ENCODE assay signal across 9 cellular contexts in genomic region chr15:60004846-60005351, GRCh38. TPM values are rescaled to one million over a fixed set of nuclear protein-coding genes. Genes with fewer than 3 reads are reported as not detected.
DNase-seq lines count a peak whose midpoint lies in the region; ATAC-seq, FAIRE-seq and TF ChIP-seq lines count a peak whose summit lies in the region.
"Had no signal": no experiment of that assay in that cellular context is flagged by ENCODE, and none has a peak within 500 bp of the region (broad histone marks: within the 10 kb centered on the region; RNA-seq: fewer than 3 reads in every experiment).

No MANE protein-coding gene starts in this region.

- peaks cover 12 to 100% of the 10 kb centered on the region in 2 donors for H3K27me3 ChIP-seq in breast epithelium
- peaks cover 100% of the 10 kb centered on the region in 2 donors for H3K27me3 ChIP-seq in left lung

- H3K9me3 Mint-ChIP-seq in MCF 10A (ENCODE audit: unreplicated experiment), result no peaks in the 10 kb centered on the region
- no peaks in the 10 kb centered on the region for H3K9me3 Mint-ChIP-seq in type B pancreatic cell

- no peak for TF ChIP-seq CTCF in breast epithelium (IDR thresholded peaks at IDR 0.05)
- TF ChIP-seq CTCF in MCF 10A (IDR thresholded peaks at IDR 0.05; ENCODE audit: unreplicated experiment), result no peak
- no peak for TF ChIP-seq CTCF in left lung (IDR thresholded peaks at IDR 0.05)
- TF ChIP-seq CTCF in type B pancreatic cell (conservative IDR thresholded peaks at IDR 0.05), result no peak
- no peak for TF ChIP-seq CTCF in GM10266 (IDR thresholded peaks at IDR 0.05; ENCODE audit: control insufficient read depth, insufficient read depth, low read depth, missing control alignments)

- H3K36me3 Mint-ChIP-seq in MCF 10A (ENCODE audit: insufficient read depth, unreplicated experiment) (no peaks in the 10 kb centered on the region), type B pancreatic cell (no peaks in the 10 kb centered on the region)

- H3K4me3 Mint-ChIP-seq in MCF 10A (ENCODE audit: unreplicated experiment), result no peak overlapping the region
- peak overlapping the region; percentile 87 for H3K4me3 Mint-ChIP-seq in type B pancreatic cell

- no peak for TF ChIP-seq POLR2A in breast epithelium (IDR thresholded peaks at IDR 0.05)

- ATAC-seq in left lung, result peak; percentile 7
- ATAC-seq in HG03520 (IDR thresholded peaks at IDR 0.05; ENCODE audit: unreplicated experiment), result no peak

- intact Hi-C loops in breast epithelium (cut with DNase I; ENCODE audit: low total_unique reads) (no loop called here), MCF 10A (cut with micrococcal nuclease) (loop anchor here (5.0 to 10.0 kb wide), 4 partner anchors 70 to 320 kb away; no protein-coding TSS in a partner anchor), left lung (cut with DNase I) (no loop called here)

- CTCF ChIA-PET in MCF 10A (lab: Yijun Ruan, JAX), result interaction anchor here (0.7 to 1.2 kb wide), 2 partner anchors 10 to 1047 kb away, joined by 3 read pairs; no protein-coding TSS in a partner anchor

- H3K9me3 ChIP-seq in breast epithelium, result no peaks in the 10 kb centered on the region
- H3K9me3 ChIP-seq in left lung, result no peaks in the 10 kb centered on the region

- POLR2A ChIA-PET in MCF 10A (lab: Yijun Ruan, JAX), result no interaction called here

- no TSS peak for BruUV-seq in MCF 10A (replicated peaks; lab: Mats Ljungman, UMichigan)

- H3K36me3 ChIP-seq in breast epithelium (no peaks in the 10 kb centered on the region), left lung (no peaks in the 10 kb centered on the region)

- H3K4me1 Mint-ChIP-seq in MCF 10A (ENCODE audit: insufficient read depth, unreplicated experiment) (peaks cover 19% of the 10 kb centered on the region), type B pancreatic cell (ENCODE audit: unreplicated experiment) (peaks cover 12% of the 10 kb centered on the region)

- H3K4me3 ChIP-seq in breast epithelium (peak overlapping the region in 2 of 3 donors; percentile 42 to 66), left lung (peak overlapping the region in 1 of 2 donors; percentile 36)

- H3K27ac ChIP-seq in breast epithelium, result no peak overlapping the region
- no peak overlapping the region for H3K27ac ChIP-seq in left lung

- DNase-seq in breast epithelium (ENCODE audit: low spot score in 2 of 2) (no peak), MCF 10A (ENCODE audit: unreplicated experiment) (no peak), left lung (peak in 1 of 2 donors; percentile 79), type B pancreatic cell (ENCODE audit: extremely low spot score, unreplicated experiment) (no peak), GM10266 (ENCODE audit: extremely low spot score) (no peak), GM19239 (ENCODE audit: insufficient read length, low spot score) (no peak)
- DNase-seq in activated T-cell treated with anti-CD3 and anti-CD28 coated beads, Interleukin-2, amount 50 U/mL, for 48 hours, result peak; percentile 48 to 63

- H3K4me1 ChIP-seq in breast epithelium, result peaks cover 0 to 14% of the 10 kb centered on the region in 2 donors
- peaks cover 22 to 34% of the 10 kb centered on the region in 2 donors for H3K4me1 ChIP-seq in left lung

- no peak for FAIRE-seq in GM19239 (lab: Jason Lieb, UNC)
- FAIRE-seq: G401.6 had no signal

- no peak overlapping the region for H3K27ac Mint-ChIP-seq in MCF 10A (ENCODE audit: low read depth, unreplicated experiment)
- peak overlapping the region; percentile 70 for H3K27ac Mint-ChIP-seq in type B pancreatic cell

- H3K27me3 Mint-ChIP-seq in MCF 10A (ENCODE audit: insufficient read depth, unreplicated experiment) (peaks cover 46% of the 10 kb centered on the region), type B pancreatic cell (peaks cover 99% of the 10 kb centered on the region)

RNA-seq across cellular contexts. Expression of gene FOXB1, which starts 0.8 kb away (rescaled TPM):
- not detected for total RNA-seq in breast epithelium
- total RNA-seq in MCF 10A (2022), result not detected in 2 replicates
- total RNA-seq in left lung, result not detected
- total RNA-seq in type B pancreatic cell (ENCODE audit: low replicate concordance), result 0.60 TPM in 1 of 2 replicates, not detected in the other

Comparison
In these comparisons a context has a peak if more than half of its experiments do, and no peak if none do; other contexts are left out.
1. DNase-seq: peak in activated T-cell treated with anti-CD3 and anti-CD28 coated beads, Interleukin-2, amount 50 U/mL, for 48 hours (2 of 2); none in breast epithelium (0 of 2), MCF 10A (single experiment), type B pancreatic cell (single experiment), GM10266 (single experiment) and GM19239 (single experiment).